ENCODE assay signal across 29 cellular contexts in the genomic region with DNA sequence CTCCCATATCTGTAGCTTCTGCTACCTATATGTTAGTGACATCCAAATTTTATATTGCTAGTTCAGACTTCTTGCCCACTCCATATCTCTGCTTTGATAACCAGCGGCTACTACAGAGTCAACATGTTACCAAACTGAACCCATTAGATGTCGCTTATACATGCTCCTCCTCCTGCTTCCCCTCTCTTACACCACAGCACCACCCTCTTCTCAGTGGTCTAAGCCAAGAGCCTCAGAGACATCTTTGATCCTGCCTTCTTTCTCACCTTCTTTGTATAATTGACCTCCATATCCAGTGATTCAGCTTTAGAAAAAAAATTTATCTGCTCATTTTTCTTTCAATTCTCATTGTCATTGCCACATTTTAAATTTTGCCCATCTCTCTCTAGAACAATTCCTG.
"Had no signal": no experiment of that assay in that cellular context is flagged by ENCODE, and none has a peak within 500 bp of the region (broad histone marks: within the 10 kb centered on the region; RNA-seq: fewer than 3 reads in every experiment).

No MANE protein-coding gene starts in this region.

- DNase-seq: naive thymus-derived CD4-positive, alpha-beta T cell; natural killer cell; nucleus accumbens; ovary; posterior cingulate gyrus; psoas muscle; right cardiac atrium; right lobe of liver; sigmoid colon; small intestine; stimulated activated CD4-positive, alpha-beta T cell treated with anti-CD3 and anti-CD28 coated beads, Interleukin-15, amount 100 ng/mL, for 24 hours; stimulated activated CD4-positive, alpha-beta T cell treated with anti-CD3 and anti-CD28 coated beads, Interleukin-2, amount 100 ng/mL, for 24 hours; stimulated activated CD4-positive, alpha-beta T cell treated with anti-CD3 and anti-CD28 coated beads, Interleukin-2, amount 100 ng/mL, for 48 hours; stimulated activated CD4-positive, alpha-beta T cell treated with anti-CD3 and anti-CD28 coated beads, Interleukin-4, amount 100 ng/mL, for 24 hours; stimulated activated naive B cell treated with anti-CD40 and anti-IgM and Interleukin-4, amounts not matched to agents 10 μg/mL and 1 μg/mL and 100 μg/mL, for 72 hours; stimulated activated naive CD4-positive, alpha-beta T cell treated with Interleukin-2 at 50 U/mL for 16 hours; stomach; thyroid gland; trophoblast cell; upper lobe of left lung had no signal

- H3K27ac Mint-ChIP-seq: naive thymus-derived CD4-positive, alpha-beta T cell; natural killer cell; nephron; progenitor cell of endocrine pancreas; stimulated activated effector memory CD8-positive, alpha-beta T cell treated with anti-CD3 and anti-CD28 coated beads, Interleukin-12 subunit alpha, Interleukin-12 subunit beta, amount 100 ng/mL, for 72 hours; stimulated activated naive B cell treated with anti-CD40 and anti-IgM and Interleukin-4, amounts not matched to agents 10 μg/mL and 1 μg/mL and 100 μg/mL, for 72 hours had no signal

- H3K4me3 Mint-ChIP-seq: naive thymus-derived CD4-positive, alpha-beta T cell; natural killer cell; nephron; stimulated activated effector memory CD8-positive, alpha-beta T cell treated with anti-CD3 and anti-CD28 coated beads, Interleukin-12 subunit alpha, Interleukin-12 subunit beta, amount 100 ng/mL, for 72 hours; stimulated activated naive B cell treated with anti-CD40 and anti-IgM and Interleukin-4, amounts not matched to agents 10 μg/mL and 1 μg/mL and 100 μg/mL, for 72 hours had no signal

- H3K4me1 ChIP-seq: parathyroid adenoma, psoas muscle, right lobe of liver, sigmoid colon, thyroid gland, tibial nerve, upper lobe of left lung had no signal

- H3K9me3 ChIP-seq: neutrophil, ovary, psoas muscle, right lobe of liver, sigmoid colon, stomach, thoracic aorta, thyroid gland, tibial nerve, upper lobe of left lung, vagina had no signal

- H3K9me3 Mint-ChIP-seq: natural killer cell; nephron; stimulated activated effector memory CD8-positive, alpha-beta T cell treated with anti-CD3 and anti-CD28 coated beads, Interleukin-12 subunit alpha, Interleukin-12 subunit beta, amount 100 ng/mL, for 72 hours; stimulated activated naive B cell treated with anti-CD40 and anti-IgM and Interleukin-4, amounts not matched to agents 10 μg/mL and 1 μg/mL and 100 μg/mL, for 72 hours had no signal

- H3K27me3 ChIP-seq: neutrophil, ovary, right lobe of liver, sigmoid colon, stomach, thyroid gland, tibial nerve, upper lobe of left lung, vagina had no signal

- H3K36me3 ChIP-seq: neutrophil, ovary, right lobe of liver, sigmoid colon, stomach, thoracic aorta, thyroid gland, tibial nerve, upper lobe of left lung, vagina had no signal

- H3K4me1 Mint-ChIP-seq: naive thymus-derived CD4-positive, alpha-beta T cell; stimulated activated effector memory CD8-positive, alpha-beta T cell treated with anti-CD3 and anti-CD28 coated beads, Interleukin-12 subunit alpha, Interleukin-12 subunit beta, amount 100 ng/mL, for 72 hours; stimulated activated naive B cell treated with anti-CD40 and anti-IgM and Interleukin-4, amounts not matched to agents 10 μg/mL and 1 μg/mL and 100 μg/mL, for 72 hours had no signal

- H3K36me3 Mint-ChIP-seq: naive thymus-derived CD4-positive, alpha-beta T cell; natural killer cell; stimulated activated effector memory CD8-positive, alpha-beta T cell treated with anti-CD3 and anti-CD28 coated beads, Interleukin-12 subunit alpha, Interleukin-12 subunit beta, amount 100 ng/mL, for 72 hours; stimulated activated naive B cell treated with anti-CD40 and anti-IgM and Interleukin-4, amounts not matched to agents 10 μg/mL and 1 μg/mL and 100 μg/mL, for 72 hours had no signal

- H3K79me2 ChIP-seq: parathyroid adenoma had no signal

- FAIRE-seq: small intestine, urothelium cell line had no signal

- H3K4me3 ChIP-seq: ovary, psoas muscle, right lobe of liver, sigmoid colon, stomach, thoracic aorta, thyroid gland, tibial nerve, upper lobe of left lung, vagina had no signal

- ATAC-seq: naive thymus-derived CD4-positive, alpha-beta T cell; psoas muscle; right cardiac atrium; right lobe of liver; stimulated activated effector memory CD8-positive, alpha-beta T cell treated with anti-CD3 and anti-CD28 coated beads, Interleukin-12 subunit alpha, Interleukin-12 subunit beta, amount 100 ng/mL, for 72 hours; stimulated activated naive B cell treated with anti-CD40 and anti-IgM and Interleukin-4, amounts not matched to agents 10 μg/mL and 1 μg/mL and 100 μg/mL, for 72 hours had no signal

- H3K9ac ChIP-seq: parathyroid adenoma had no signal

- H3K27ac ChIP-seq: neutrophil, ovary, parathyroid adenoma, psoas muscle, right lobe of liver, sigmoid colon, stomach, thoracic aorta, thyroid gland, tibial nerve, upper lobe of left lung, vagina had no signal

- H2AFZ ChIP-seq: parathyroid adenoma had no signal
